In genomic region chr1:14924012-14924452, GRCh38 we compare ENCODE assay signal across 9 cellular contexts.
DNase-seq lines count a peak whose midpoint lies in the region; ATAC-seq and TF ChIP-seq lines count a peak whose summit lies in the region.
"Had no signal": no experiment of that assay in that cellular context is flagged by ENCODE, and none has a peak within 500 bp of the region (broad histone marks: within the 10 kb centered on the region; RNA-seq: fewer than 3 reads in every experiment).

No MANE protein-coding gene starts in this region.

- H3K4me2 ChIP-seq in fibroblast of lung (ENCODE audit: extremely low read depth, insufficient read depth, low read length) = no peak overlapping the region

- TF ChIP-seq CTCF in GM10266 (IDR thresholded peaks at IDR 0.05; ENCODE audit: control insufficient read depth, insufficient read depth, low read depth, missing control alignments) (no peak), fibroblast of lung (conservative IDR thresholded peaks at IDR 0.05 in 1 of 2, IDR thresholded peaks at IDR 0.05 in 1 of 2; ENCODE audit: low read depth in 1 of 2, low read length in 2 of 2) (no peak), natural killer cell (IDR thresholded peaks at IDR 0.05) (no peak), vagina (IDR thresholded peaks at IDR 0.05) (no peak)

- H3K9me3 ChIP-seq in fibroblast of lung (ENCODE audit: control insufficient read depth, insufficient read depth, low read depth, low read length) = no peaks in the 10 kb centered on the region
- H3K9me3 ChIP-seq in vagina = no peaks in the 10 kb centered on the region

- H3K4me1 Mint-ChIP-seq in natural killer cell = peaks cover 5 to 9% of the 10 kb centered on the region in 2 donors

- no peak overlapping the region for H3K4me3 Mint-ChIP-seq in natural killer cell

- H3K4me3 ChIP-seq in fibroblast of lung (replicated peaks in 1 of 4; ENCODE audit: control extremely low read depth in 1 of 4, insufficient read depth in 1 of 4, low read depth in 3 of 4, low read length in 4 of 4) (peak overlapping the region in 2 of 4 experiments; percentile 60 to 81), vagina (peak overlapping the region; percentile 63 to 97)

- no peaks in the 10 kb centered on the region for H3K9me3 Mint-ChIP-seq in natural killer cell
- H3K9me3 Mint-ChIP-seq: T-helper 1 cell treated with Interleukin-12 subunit alpha and Interleukin-12 subunit beta and Interleukin-4 antibody, amounts not matched to agents 30 μg/mL and 1 μg/mL, for 36 hours had no signal

- no peak overlapping the region for H2AFZ ChIP-seq in fibroblast of lung (ENCODE audit: low read length)

- no peaks in the 10 kb centered on the region for H3K36me3 Mint-ChIP-seq in natural killer cell

- intact Hi-C loops in natural killer cell (cut with micrococcal nuclease) (no loop called here), vagina (cut with DNase I) (no loop called here)

- ATAC-seq in natural killer cell (peak; percentile 80 to 91 (median 88)), HG02642 (IDR thresholded peaks at IDR 0.05; ENCODE audit: poor library complexity, unreplicated experiment) (no peak)

- H3K79me2 ChIP-seq in fibroblast of lung (ENCODE audit: control insufficient read depth, insufficient read depth, low read length) = peaks cover 4% of the 10 kb centered on the region

- H3K9ac ChIP-seq in fibroblast of lung (ENCODE audit: insufficient read depth, low read length) = peak overlapping the region; percentile 70

- peaks cover 30 to 35% of the 10 kb centered on the region in 2 donors for H3K27me3 Mint-ChIP-seq in natural killer cell (ENCODE audit: low read depth in 2 of 2)

- no peaks in the 10 kb centered on the region for H3K27me3 ChIP-seq in fibroblast of lung (ENCODE audit: control insufficient read depth, insufficient read depth, low read length)
- no peaks in the 10 kb centered on the region for H3K27me3 ChIP-seq in vagina

- no peaks in the 10 kb centered on the region for H4K20me1 ChIP-seq in fibroblast of lung (ENCODE audit: control insufficient read depth, extremely low read depth, insufficient read depth, low read length)

- H3K36me3 ChIP-seq in fibroblast of lung (ENCODE audit: control insufficient read depth, insufficient read depth, low read length) (no peaks in the 10 kb centered on the region), vagina (no peaks in the 10 kb centered on the region)

- H3K4me1 ChIP-seq in fibroblast of lung (ENCODE audit: control insufficient read depth, extremely low read depth, insufficient read depth, low read length) (peaks cover 15% of the 10 kb centered on the region), vagina (peaks cover 51% of the 10 kb centered on the region)

- TF ChIP-seq POLR2A in vagina (IDR thresholded peaks at IDR 0.05) = peak in 1 of 2 donors; percentile 33

- DNase-seq in GM10266 (ENCODE audit: extremely low spot score) = peak; percentile 83
- peak; percentile 56 for DNase-seq in MV-4-11 (lab: John Stamatoyannopoulos, UW)
- DNase-seq in activated T-cell treated with anti-CD3 and anti-CD28 coated beads for 48 hours (ENCODE audit: low read depth) = peak; percentile 13
- DNase-seq in fibroblast of lung (ENCODE audit: low read depth in 2 of 2) = peak; percentile 61 to 69
- DNase-seq in natural killer cell = peak; percentile 28
- DNase-seq in vagina (ENCODE audit: extremely low spot score in 2 of 2) = no peak
- DNase-seq in KG1 (lab: John Stamatoyannopoulos, UW) = no peak

- no peak overlapping the region for H3K27ac Mint-ChIP-seq in natural killer cell
- H3K27ac Mint-ChIP-seq: T-helper 1 cell treated with Interleukin-12 subunit alpha and Interleukin-12 subunit beta and Interleukin-4 antibody, amounts not matched to agents 30 μg/mL and 1 μg/mL, for 36 hours had no signal

- H3K27ac ChIP-seq in fibroblast of lung (ENCODE audit: insufficient read depth, low read length) = no peak overlapping the region
- peak overlapping the region; percentile 91 for H3K27ac ChIP-seq in vagina

Comparison
In these comparisons a context has a peak if more than half of its experiments do, and no peak if none do; other contexts are left out.
1. DNase-seq: peak in GM10266 (single experiment), MV-4-11 (single experiment), activated T-cell treated with anti-CD3 and anti-CD28 coated beads for 48 hours (single experiment), fibroblast of lung (2 of 2) and natural killer cell (single experiment); none in vagina (0 of 2) and KG1 (single experiment).